19 cellular contexts compared by ENCODE assay signal in genomic region chr2:31127931-31128330, GRCh38. TPM values are rescaled to one million over a fixed set of nuclear protein-coding genes. Genes with fewer than 3 reads are reported as not detected.
DNase-seq lines count a peak whose midpoint lies in the region; ATAC-seq and TF ChIP-seq lines count a peak whose summit lies in the region.
"Had no signal": no experiment of that assay in that cellular context is flagged by ENCODE, and none has a peak within 500 bp of the region (broad histone marks: within the 10 kb centered on the region; RNA-seq: fewer than 3 reads in every experiment).

No MANE protein-coding gene starts in this region.

- no peak overlapping the region for H2BK12ac ChIP-seq in mesenchymal stem cell (ENCODE audit: low read length in 2 of 2)

- H3K9ac ChIP-seq in mesenchymal stem cell (ENCODE audit: low read length) = no peak overlapping the region
- H3K9ac ChIP-seq: GM23248 had no signal

- no peak overlapping the region for H3K14ac ChIP-seq in mesenchymal stem cell (ENCODE audit: low read length in 2 of 2)

- H3K4me3 ChIP-seq in right atrium auricular region (no peak overlapping the region), epithelial cell of proximal tubule (ENCODE audit: low read depth, low read length) (no peak overlapping the region), mesenchymal stem cell (ENCODE audit: insufficient read depth in 1 of 2, low read depth in 1 of 2, low read length in 2 of 2) (no peak overlapping the region), upper lobe of left lung (no peak overlapping the region), brain microvascular endothelial cell (ENCODE audit: low read depth, low read length) (no peak overlapping the region)
- H3K4me3 ChIP-seq: GM12878, GM23248 had no signal

- in situ Hi-C loops in brain microvascular endothelial cell (cut with HindIII; ENCODE audit: low pct_ligation_motif_present, low sequenced_read_pairs) = no loop called here

- H4K8ac ChIP-seq in mesenchymal stem cell (ENCODE audit: low read length) = no peak overlapping the region

- no peak for TF ChIP-seq CTCF in right atrium auricular region (IDR thresholded peaks at IDR 0.05)
- peak; percentile 15 for TF ChIP-seq CTCF in epithelial cell of proximal tubule (conservative IDR thresholded peaks at IDR 0.05; ENCODE audit: low read depth, low read length)
- no peak for TF ChIP-seq CTCF in upper lobe of left lung (IDR thresholded peaks at IDR 0.05)
- no peak for TF ChIP-seq CTCF in brain microvascular endothelial cell (IDR thresholded peaks at IDR 0.05; ENCODE audit: low read depth, low read length, missing control alignments)

- H3K4me1 ChIP-seq in right atrium auricular region = no peaks in the 10 kb centered on the region
- peaks cover 42% of the 10 kb centered on the region for H3K4me1 ChIP-seq in mesenchymal stem cell (ENCODE audit: control insufficient read depth, insufficient read depth, low read depth, low read length)
- H3K4me1 ChIP-seq in upper lobe of left lung = no peaks in the 10 kb centered on the region

- H2BK5ac ChIP-seq in mesenchymal stem cell (ENCODE audit: low read depth, low read length, poor library complexity, severe bottlenecking) = no peak overlapping the region

- intact Hi-C loops in cardiac septum (cut with DNase I) = no loop called here

- no peak overlapping the region for H3K4me2 ChIP-seq in mesenchymal stem cell (ENCODE audit: low read length, poor library complexity, severe bottlenecking)

- H3K36me3 ChIP-seq in right atrium auricular region = no peaks in the 10 kb centered on the region
- H3K36me3 ChIP-seq in mesenchymal stem cell (ENCODE audit: control insufficient read depth in 1 of 2, insufficient read depth in 2 of 2, low read depth in 1 of 2, low read length in 2 of 2) = peaks cover 0 to 6% of the 10 kb centered on the region in 2 experiments
- no peaks in the 10 kb centered on the region for H3K36me3 ChIP-seq in upper lobe of left lung
- no peaks in the 10 kb centered on the region for H3K36me3 ChIP-seq in brain microvascular endothelial cell (replicated peaks)

- H3K18ac ChIP-seq in mesenchymal stem cell (ENCODE audit: low read depth in 1 of 2, low read length in 2 of 2) = no peak overlapping the region

- no peak for TF ChIP-seq EP300 in upper lobe of left lung (IDR thresholded peaks at IDR 0.05)

- H4K91ac ChIP-seq in mesenchymal stem cell (ENCODE audit: low read length) = no peak overlapping the region

- peak overlapping the region; percentile 88 for H2AK5ac ChIP-seq in mesenchymal stem cell (ENCODE audit: low read length, severe bottlenecking)

- no peak for TF ChIP-seq POLR2A in upper lobe of left lung (IDR thresholded peaks at IDR 0.05)

- peak; percentile 33 for DNase-seq in cardiac septum (ENCODE audit: low spot score)
- no peak for DNase-seq in right atrium auricular region (ENCODE audit: low spot score)
- no peak for DNase-seq in epithelial cell of proximal tubule (ENCODE audit: low read depth)
- no peak for DNase-seq in mesenchymal stem cell
- DNase-seq in upper lobe of left lung = no peak
- DNase-seq in brain microvascular endothelial cell = no peak
- no peak for DNase-seq in NCI-H526 treated with DMSO at 0.1 percent for 48 hours (lab: John Stamatoyannopoulos, UW)
- DNase-seq: AML-193; C1 segment of cervical spinal cord; Calu3; CD4-positive, alpha-beta T cell; DMS 273 treated with DMSO at 0.1 percent for 48 hours; GM23248; H7; IMR-90; KG1 had no signal

- H2BK120ac ChIP-seq in mesenchymal stem cell (ENCODE audit: low read depth, low read length) = no peak overlapping the region

- no peak for ATAC-seq in upper lobe of left lung (ENCODE audit: low FRiP score in 2 of 2)
- no peak for ATAC-seq in GM21737 (IDR thresholded peaks at IDR 0.05; ENCODE audit: unreplicated experiment)
- ATAC-seq: GM12878 had no signal

- H2AFZ ChIP-seq in mesenchymal stem cell (ENCODE audit: low read depth, low read length) = no peak overlapping the region
- H2AFZ ChIP-seq: GM23248 had no signal

- H3K9me3 ChIP-seq in right atrium auricular region (no peaks in the 10 kb centered on the region), mesenchymal stem cell (ENCODE audit: control insufficient read depth, low read length) (no peaks in the 10 kb centered on the region), upper lobe of left lung (no peaks in the 10 kb centered on the region)

- 82% methylated on average over 3 of the region's 3 CpGs for WGBS in mesenchymal stem cell
- WGBS in upper lobe of left lung, 2 donors = 62 to 80% methylated on average over 2 to 3 of the region's 3 CpGs

- peaks cover 32% of the 10 kb centered on the region for H3K79me1 ChIP-seq in mesenchymal stem cell (replicated peaks; ENCODE audit: low read length, poor library complexity, severe bottlenecking)

- no peak overlapping the region for H2BK15ac ChIP-seq in mesenchymal stem cell (ENCODE audit: low read depth, poor library complexity, severe bottlenecking)

- H3K27ac ChIP-seq in right atrium auricular region (no peak overlapping the region), mesenchymal stem cell (ENCODE audit: low read length, poor library complexity, severe bottlenecking) (no peak overlapping the region), upper lobe of left lung (no peak overlapping the region), brain microvascular endothelial cell (no peak overlapping the region)
- H3K27ac ChIP-seq: 22Rv1, GM23248 had no signal

- no peaks in the 10 kb centered on the region for H3K27me3 ChIP-seq in right atrium auricular region
- peaks cover 0 to 28% of the 10 kb centered on the region in 2 experiments for H3K27me3 ChIP-seq in mesenchymal stem cell (ENCODE audit: control insufficient read depth in 1 of 2, insufficient read depth in 1 of 2, low read length in 2 of 2)
- H3K27me3 ChIP-seq in upper lobe of left lung = no peaks in the 10 kb centered on the region
- H3K27me3 ChIP-seq in brain microvascular endothelial cell (replicated peaks) = no peaks in the 10 kb centered on the region

- H3K4ac ChIP-seq in mesenchymal stem cell (ENCODE audit: low read depth in 1 of 2, low read length in 2 of 2) = no peak overlapping the region

- no peak overlapping the region for H3K23ac ChIP-seq in mesenchymal stem cell (ENCODE audit: low read length in 2 of 2)

RNA-seq across cellular contexts. Expression of gene GALNT14, which starts 10.3 kb away (rescaled TPM):
- total RNA-seq in cardiac septum (0.48 TPM), right atrium auricular region (1 to 10 TPM in 1 of 2 donors, under 1 TPM in 1; 0.15 to 1.0 TPM), epithelial cell of proximal tubule (80.7 and 90.4 TPM in 2 replicates), upper lobe of left lung (1 to 10 TPM in 4 of 6 donors, under 1 TPM in 1, not detected in 1; 0.98 to 2.6 (median 1.4) TPM)
- 0.15 TPM for polyA plus RNA-seq in mesenchymal stem cell (2013, experiment 1 of 2)
- 0.16 TPM for polyA plus RNA-seq in mesenchymal stem cell (2013, experiment 2 of 2)
- total RNA-seq: CD4-positive, alpha-beta T cell had no signal

Comparison
In these comparisons a context has a peak if more than half of its experiments do, and no peak if none do; other contexts are left out.
1. RNA of gene GALNT14, which starts 10.3 kb away (total RNA-seq): 80.7 to 90.4 TPM in epithelial cell of proximal tubule; 0.98 to 2.6 TPM in upper lobe of left lung, 0.15 to 1.0 TPM in right atrium auricular region and 0.48 TPM in cardiac septum (single experiment); every median in the first group is over 10 times any median in the second.